ENCODE assay signal across 8 cellular contexts in genomic region chr6:108562503-108562993, GRCh38. TPM values are rescaled to one million over a fixed set of nuclear protein-coding genes. Genes with fewer than 3 reads are reported as not detected.
A peak's percentile ranks its signal among the peaks of the same experiment; 100 is the strongest.
DNase-seq lines count a peak whose midpoint lies in the region; ATAC-seq, FAIRE-seq and TF ChIP-seq lines count a peak whose summit lies in the region.

No MANE protein-coding gene starts in this region.

- peak overlapping the region; percentile 57 for H3K27ac Mint-ChIP-seq in central memory CD8-positive, alpha-beta T cell (ENCODE audit: low read depth)

- FAIRE-seq in RCC 7860 (lab: Jason Lieb, UNC), result peak; percentile 76

- peak overlapping the region; percentile 75 for H3K4me3 Mint-ChIP-seq in central memory CD8-positive, alpha-beta T cell

- no peak for ATAC-seq in central memory CD8-positive, alpha-beta T cell (replicated peaks; ENCODE audit: extremely low read depth, poor library complexity, severe bottlenecking)

- H3K36me3 Mint-ChIP-seq in central memory CD8-positive, alpha-beta T cell (ENCODE audit: insufficient read depth), result peaks cover 32% of the 10 kb centered on the region

- no peaks in the 10 kb centered on the region for H3K9me3 ChIP-seq in skeletal muscle satellite cell (replicated peaks; ENCODE audit: low read length)

- peaks cover 30% of the 10 kb centered on the region for H3K4me1 ChIP-seq in skeletal muscle satellite cell (ENCODE audit: control insufficient read depth, insufficient read depth, low read length)

- no peaks in the 10 kb centered on the region for H3K9me3 Mint-ChIP-seq in central memory CD8-positive, alpha-beta T cell

- H3K9ac ChIP-seq in skeletal muscle satellite cell (ENCODE audit: low read depth, low read length), result peak overlapping the region; percentile 88

- H3K27me3 ChIP-seq in skeletal muscle satellite cell (ENCODE audit: control insufficient read depth, insufficient read depth, low read length), result no peaks in the 10 kb centered on the region

- no peaks in the 10 kb centered on the region for H3K27me3 Mint-ChIP-seq in central memory CD8-positive, alpha-beta T cell

- peak overlapping the region; percentile 89 for H3K4me2 ChIP-seq in skeletal muscle satellite cell (ENCODE audit: low read length)

- no peak for TF ChIP-seq CTCF in GM20000 (IDR thresholded peaks at IDR 0.05; ENCODE audit: extremely low read depth, missing control alignments)

- peaks cover 22% of the 10 kb centered on the region for H3K36me3 ChIP-seq in skeletal muscle satellite cell (ENCODE audit: insufficient read depth, low read length)

- peak; percentile 89 to 91 for DNase-seq in AML-193 (lab: John Stamatoyannopoulos, UW)
- peak; percentile 83 for DNase-seq in HCEC 1CT
- peak; percentile 91 for DNase-seq in RCC 7860 (ENCODE audit: low spot score)
- DNase-seq in central memory CD8-positive, alpha-beta T cell (ENCODE audit: low spot score in 2 of 2), result no peak
- peak; percentile 82 for DNase-seq in iris pigment epithelial cell (ENCODE audit: low read depth)
- DNase-seq in GM20000 (ENCODE audit: low spot score), result no peak
- DNase-seq in activated naive CD4-positive, alpha-beta T cell treated with Interleukin-2 at 50 U/mL for 16 hours, result no peak

- peak overlapping the region; percentile 95 for H3K4me3 ChIP-seq in skeletal muscle satellite cell (ENCODE audit: low read length)

- peaks cover 54% of the 10 kb centered on the region for H3K4me1 Mint-ChIP-seq in central memory CD8-positive, alpha-beta T cell

RNA-seq across cellular contexts. Expression of gene FOXO3, which starts 1.8 kb away (rescaled TPM):
- 33.0 and 40.2 TPM in 2 replicates for total RNA-seq in skeletal muscle satellite cell (2012; rRNA removed)

Comparison
In these comparisons a context has a peak if more than half of its experiments do, and no peak if none do; other contexts are left out.
1. DNase-seq: peak in AML-193 (2 of 2), HCEC 1CT (single experiment), RCC 7860 (single experiment) and iris pigment epithelial cell (single experiment); none in central memory CD8-positive, alpha-beta T cell (0 of 2), GM20000 (single experiment) and activated naive CD4-positive, alpha-beta T cell treated with Interleukin-2 at 50 U/mL for 16 hours (single experiment).